ENCODE assay signal across 1 cellular context in the genomic region with DNA sequence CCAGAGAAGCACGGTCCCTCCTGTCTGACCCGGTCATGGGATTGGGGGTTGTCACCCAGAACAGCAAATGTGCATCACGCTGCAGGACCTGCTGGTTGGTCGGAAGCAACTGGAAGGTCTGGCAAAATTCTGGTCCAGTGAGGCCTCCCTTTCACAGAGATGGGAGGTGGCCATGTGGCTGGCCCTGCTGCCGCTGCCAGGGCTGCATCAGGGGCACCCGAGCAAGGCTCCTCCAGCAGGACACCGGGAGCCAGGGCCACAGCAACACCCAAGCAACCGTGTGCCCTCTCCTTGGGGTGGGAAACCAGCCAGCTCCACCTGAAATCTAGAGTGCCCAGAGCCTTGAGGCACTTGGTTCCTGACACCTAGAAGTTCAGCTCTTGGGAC.
TF ChIP-seq lines count a peak whose summit lies in the region.

No MANE protein-coding gene starts in this region.

TF ChIP-seq in GM23338, 12 proteins besides CTCF, POLR2A, EP300 and RAD21 (continued from another document):
- TF ChIP-seq, protein P1, sequence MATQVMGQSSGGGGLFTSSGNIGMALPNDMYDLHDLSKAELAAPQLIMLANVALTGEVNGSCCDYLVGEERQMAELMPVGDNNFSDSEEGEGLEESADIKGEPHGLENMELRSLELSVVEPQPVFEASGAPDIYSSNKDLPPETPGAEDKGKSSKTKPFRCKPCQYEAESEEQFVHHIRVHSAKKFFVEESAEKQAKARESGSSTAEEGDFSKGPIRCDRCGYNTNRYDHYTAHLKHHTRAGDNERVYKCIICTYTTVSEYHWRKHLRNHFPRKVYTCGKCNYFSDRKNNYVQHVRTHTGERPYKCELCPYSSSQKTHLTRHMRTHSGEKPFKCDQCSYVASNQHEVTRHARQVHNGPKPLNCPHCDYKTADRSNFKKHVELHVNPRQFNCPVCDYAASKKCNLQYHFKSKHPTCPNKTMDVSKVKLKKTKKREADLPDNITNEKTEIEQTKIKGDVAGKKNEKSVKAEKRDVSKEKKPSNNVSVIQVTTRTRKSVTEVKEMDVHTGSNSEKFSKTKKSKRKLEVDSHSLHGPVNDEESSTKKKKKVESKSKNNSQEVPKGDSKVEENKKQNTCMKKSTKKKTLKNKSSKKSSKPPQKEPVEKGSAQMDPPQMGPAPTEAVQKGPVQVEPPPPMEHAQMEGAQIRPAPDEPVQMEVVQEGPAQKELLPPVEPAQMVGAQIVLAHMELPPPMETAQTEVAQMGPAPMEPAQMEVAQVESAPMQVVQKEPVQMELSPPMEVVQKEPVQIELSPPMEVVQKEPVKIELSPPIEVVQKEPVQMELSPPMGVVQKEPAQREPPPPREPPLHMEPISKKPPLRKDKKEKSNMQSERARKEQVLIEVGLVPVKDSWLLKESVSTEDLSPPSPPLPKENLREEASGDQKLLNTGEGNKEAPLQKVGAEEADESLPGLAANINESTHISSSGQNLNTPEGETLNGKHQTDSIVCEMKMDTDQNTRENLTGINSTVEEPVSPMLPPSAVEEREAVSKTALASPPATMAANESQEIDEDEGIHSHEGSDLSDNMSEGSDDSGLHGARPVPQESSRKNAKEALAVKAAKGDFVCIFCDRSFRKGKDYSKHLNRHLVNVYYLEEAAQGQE (IDR thresholded peaks at IDR 0.05; ENCODE audit: unreplicated experiment): no peak
- no peak for TF ChIP-seq NANOG (IDR thresholded peaks at IDR 0.05; ENCODE audit: borderline replicate concordance)
